ENCODE assay signal across 31 cellular contexts in genomic region chr18:58228176-58228575, GRCh38.
DNase-seq lines count a peak whose midpoint lies in the region; ATAC-seq and TF ChIP-seq lines count a peak whose summit lies in the region.
"Had no signal": no experiment of that assay in that cellular context is flagged by ENCODE, and none has a peak within 500 bp of the region (broad histone marks: within the 10 kb centered on the region; RNA-seq: fewer than 3 reads in every experiment).

No MANE protein-coding gene starts in this region.

- H3K4me3 ChIP-seq in GM23338 (no peak overlapping the region), neural progenitor cell (no peak overlapping the region)
- H3K4me3 ChIP-seq: dorsolateral prefrontal cortex, esophagus muscularis mucosa, GM12878, HAP-1, skin epidermis, thoracic aorta had no signal

- no peak; the same call in 2 of the 3 replicates for ATAC-seq in GM23338
- no peak for ATAC-seq in GM19455 (IDR thresholded peaks at IDR 0.05; ENCODE audit: unreplicated experiment)
- no peak for ATAC-seq in GM18517 (IDR thresholded peaks at IDR 0.05; ENCODE audit: unreplicated experiment)
- ATAC-seq: GM12878; stimulated activated naive CD8-positive, alpha-beta T cell treated with anti-CD3 and anti-CD28 coated beads, Interleukin-15, Interleukin-2, amounts not matched to agents 100 U/mL and 50 U/mL, for 24 hours had no signal

- H3K27me3 ChIP-seq in GM23338 (ENCODE audit: insufficient read depth) = no peaks in the 10 kb centered on the region
- no peaks in the 10 kb centered on the region for H3K27me3 ChIP-seq in neural progenitor cell
- H3K27me3 ChIP-seq: BE2C, dorsolateral prefrontal cortex, esophagus muscularis mucosa had no signal

- H3K4me2 ChIP-seq in GM23338 (0 out of 2 replicates have a peak overlapping the region, but pooled peaks have one; percentile 25), neural progenitor cell (peak overlapping the region; percentile 54)
- H3K4me2 ChIP-seq: KMS-11 had no signal

- H3K27ac ChIP-seq in C4-2B (peak overlapping the region; percentile 85), GM23338 (ENCODE audit: low read depth) (peak overlapping the region; percentile 16; the same call in 1 of the 2 replicates), neural progenitor cell (no peak overlapping the region)
- H3K27ac ChIP-seq: dorsolateral prefrontal cortex, esophagus muscularis mucosa, KMS-11, skin epidermis, thoracic aorta had no signal

- H3K36me3 Mint-ChIP-seq in GM23338 (ENCODE audit: low read depth) (peaks cover 6% of the 10 kb centered on the region), neural progenitor cell (peaks cover 5% of the 10 kb centered on the region)
- H3K36me3 Mint-ChIP-seq in dendritic cell treated with granulocyte-macrophage colony-stimulating factor and Interleukin-4, amounts not matched to agents 40 ng/mL and 50 ng/mL, for 4 days (ENCODE audit: low read depth) = no peaks in the 10 kb centered on the region
- H3K36me3 Mint-ChIP-seq: CD8-positive, alpha-beta memory T cell had no signal

- H3K9me3 Mint-ChIP-seq in GM23338 (no peaks in the 10 kb centered on the region), neural progenitor cell (no peaks in the 10 kb centered on the region)
- no peaks in the 10 kb centered on the region for H3K9me3 Mint-ChIP-seq in dendritic cell treated with granulocyte-macrophage colony-stimulating factor and Interleukin-4, amounts not matched to agents 40 ng/mL and 50 ng/mL, for 4 days
- H3K9me3 Mint-ChIP-seq: activated B cell treated with CpG ODN at 0.5 μM for 24 hours; CD8-positive, alpha-beta memory T cell had no signal

- H3K9me2 ChIP-seq in GM23338 (ENCODE audit: insufficient read depth) = no peaks in the 10 kb centered on the region

- H2AFZ ChIP-seq in GM23338 (no peak overlapping the region), neural progenitor cell (replicated peaks) (no peak overlapping the region)

- H3K79me2 ChIP-seq in GM23338 (replicated peaks; ENCODE audit: insufficient read depth) = peaks cover 94% of the 10 kb centered on the region
- H3K79me2 ChIP-seq in neural progenitor cell (ENCODE audit: low read depth) = peaks cover 8% of the 10 kb centered on the region

- no peaks in the 10 kb centered on the region for H3F3A ChIP-seq in GM23338 (replicated peaks; ENCODE audit: low read depth)
- no peaks in the 10 kb centered on the region for H3F3A ChIP-seq in neural progenitor cell (ENCODE audit: low read depth)

- H3K27ac Mint-ChIP-seq in GM23338 = peak overlapping the region; percentile 82; the same call in 1 of the 2 replicates
- H3K27ac Mint-ChIP-seq in dendritic cell treated with granulocyte-macrophage colony-stimulating factor and Interleukin-4, amounts not matched to agents 40 ng/mL and 50 ng/mL, for 4 days = peak overlapping the region; percentile 85
- no peak overlapping the region for H3K27ac Mint-ChIP-seq in neural progenitor cell
- H3K27ac Mint-ChIP-seq: activated B cell treated with CpG ODN at 0.5 μM for 24 hours; CD8-positive, alpha-beta memory T cell; memory B cell; nephron progenitor cell had no signal

- H3K9ac ChIP-seq in neural progenitor cell = no peak overlapping the region
- H3K9ac ChIP-seq: KMS-11 had no signal

- TF ChIP-seq CTCF in C4-2B (conservative IDR thresholded peaks at IDR 0.05) (no peak), GM23338 (conservative IDR thresholded peaks at IDR 0.05; ENCODE audit: low read depth in 2 of 2) (no peak), neural progenitor cell (IDR thresholded peaks at IDR 0.05) (no peak)

- H3K27me3 Mint-ChIP-seq in GM23338 (ENCODE audit: insufficient read depth, low read depth, poor library complexity) (peaks cover 2% of the 10 kb centered on the region), neural progenitor cell (ENCODE audit: insufficient read depth, low read depth) (peaks cover 5% of the 10 kb centered on the region)
- peaks cover 13% of the 10 kb centered on the region for H3K27me3 Mint-ChIP-seq in dendritic cell treated with granulocyte-macrophage colony-stimulating factor and Interleukin-4, amounts not matched to agents 40 ng/mL and 50 ng/mL, for 4 days
- H3K27me3 Mint-ChIP-seq: activated B cell treated with CpG ODN at 0.5 μM for 24 hours, memory B cell had no signal

- H3K4me3 Mint-ChIP-seq in GM23338 = no peak overlapping the region; the same call in 2 of the 3 replicates
- H3K4me3 Mint-ChIP-seq in dendritic cell treated with granulocyte-macrophage colony-stimulating factor and Interleukin-4, amounts not matched to agents 40 ng/mL and 50 ng/mL, for 4 days = no peak overlapping the region
- H3K4me3 Mint-ChIP-seq in neural progenitor cell = no peak overlapping the region
- H3K4me3 Mint-ChIP-seq: activated B cell treated with CpG ODN at 0.5 μM for 24 hours; CD8-positive, alpha-beta memory T cell; memory B cell; nephron progenitor cell had no signal

- H4K20me1 ChIP-seq in GM23338 (replicated peaks; ENCODE audit: insufficient read depth) (no peaks in the 10 kb centered on the region), neural progenitor cell (ENCODE audit: low read depth) (peaks cover 17% of the 10 kb centered on the region)

- intact Hi-C loops in dendritic cell treated with granulocyte-macrophage colony-stimulating factor and Interleukin-4, amounts not matched to agents 40 ng/mL and 50 ng/mL, for 4 days (cut with micrococcal nuclease) = no loop called here

- H3K4me1 ChIP-seq in GM23338 (ENCODE audit: insufficient read depth) = peaks cover 72% of the 10 kb centered on the region
- H3K4me1 ChIP-seq in neural progenitor cell = peaks cover 35% of the 10 kb centered on the region

- H3K36me3 ChIP-seq in GM23338 (ENCODE audit: insufficient read depth) (no peaks in the 10 kb centered on the region), neural progenitor cell (no peaks in the 10 kb centered on the region)
- H3K36me3 ChIP-seq: BE2C, esophagus muscularis mucosa, HAP-1, thoracic aorta had no signal

- DNase-seq in GM23338 (ENCODE audit: low spot score) (no peak), neural progenitor cell (ENCODE audit: low spot score) (no peak), NCI-H69 (lab: John Stamatoyannopoulos, UW) (no peak)
- DNase-seq in stimulated activated naive CD4-positive, alpha-beta T cell (lab: John Stamatoyannopoulos, UW) = no peak
- DNase-seq: ACHN; activated B cell treated with CpG ODN at 0.5 μM for 24 hours; activated naive CD4-positive, alpha-beta T cell; activated T-cell treated with anti-CD3 and anti-CD28 coated beads, Interleukin-2, amount 50 U/mL, for 48 hours; BE2C; CD8-positive, alpha-beta memory T cell; DMS153; dorsolateral prefrontal cortex; foreskin fibroblast; MM.1S; NCI-H1417; NCI-H2029; NCI-H748 treated with DMSO at 0.1 percent for 48 hours; nephron progenitor cell; stimulated activated naive CD8-positive, alpha-beta T cell treated with anti-CD3 and anti-CD28 coated beads, Interleukin-15, Interleukin-2, amounts not matched to agents 100 U/mL and 50 U/mL, for 24 hours; T1000 had no signal

- H3K4me1 Mint-ChIP-seq in GM23338 (peaks cover 83% of the 10 kb centered on the region), neural progenitor cell (peaks cover 58% of the 10 kb centered on the region)
- H3K4me1 Mint-ChIP-seq in dendritic cell treated with granulocyte-macrophage colony-stimulating factor and Interleukin-4, amounts not matched to agents 40 ng/mL and 50 ng/mL, for 4 days (ENCODE audit: low read depth) = peaks cover 66% of the 10 kb centered on the region
- H3K4me1 Mint-ChIP-seq: CD8-positive, alpha-beta memory T cell had no signal

- H3K9me3 ChIP-seq in neural progenitor cell (ENCODE audit: low read depth) = no peaks in the 10 kb centered on the region
- H3K9me3 ChIP-seq: BE2C, esophagus muscularis mucosa, HAP-1, thoracic aorta had no signal

TF ChIP-seq in GM23338, 12 proteins besides CTCF, POLR2A, EP300 and RAD21:
- TF ChIP-seq ETS1 (IDR thresholded peaks at IDR 0.05) = no peak
- TF ChIP-seq POLR2AphosphoS5 (IDR thresholded peaks at IDR 0.05; ENCODE audit: low read depth) = no peak
- TF ChIP-seq ZNF114 (CRISPR knock-in tag; IDR thresholded peaks at IDR 0.05) = no peak
TF ChIP-seq in GM23338: peak in this region for 0.
